Comparison of ENCODE assay signal across 34 cellular contexts in genomic region chr7:996089-996872, GRCh38. TPM values are rescaled to one million over a fixed set of nuclear protein-coding genes. Genes with fewer than 3 reads are reported as not detected.
"Had no signal": no experiment of that assay in that cellular context is flagged by ENCODE, and none has a peak within 500 bp of the region (broad histone marks: within the 10 kb centered on the region; RNA-seq: fewer than 3 reads in every experiment).

No MANE protein-coding gene starts in this region.

- H3K4me3 Mint-ChIP-seq: activated CD4-positive, alpha-beta T cell treated with anti-CD3 and anti-CD28 coated beads, Interleukin-2, amount 10 ng/mL, durations not matched to agents 7 days and 5 days; dendritic cell treated with granulocyte-macrophage colony-stimulating factor and Interleukin-4, amounts not matched to agents 40 ng/mL and 50 ng/mL, for 4 days; immature natural killer cell; naive thymus-derived CD4-positive, alpha-beta T cell; neural progenitor cell; stimulated activated memory B cell treated with anti-CD40 and anti-IgM and Interleukin-4, amounts not matched to agents 10 μg/mL and 1 μg/mL and 100 μg/mL, for 72 hours; type B pancreatic cell had no signal

- H3K4me2 ChIP-seq: hepatocyte, neural progenitor cell had no signal

- H3K27me3 ChIP-seq: adrenal gland, brain microvascular endothelial cell, hepatocyte, neural progenitor cell had no signal

- H3K79me2 ChIP-seq: hepatocyte had no signal

- H3K36me3 ChIP-seq: brain microvascular endothelial cell, neural progenitor cell had no signal

- H3K27ac Mint-ChIP-seq: activated CD4-positive, alpha-beta T cell treated with anti-CD3 and anti-CD28 coated beads, Interleukin-2, amount 10 ng/mL, durations not matched to agents 7 days and 5 days; activated naive CD4-positive, alpha-beta T cell treated with anti-CD3 and anti-CD28 coated beads, Interleukin-2, amount 50 U/mL, for 72 hours; dendritic cell treated with granulocyte-macrophage colony-stimulating factor and Interleukin-4, amounts not matched to agents 40 ng/mL and 50 ng/mL, for 4 days; immature natural killer cell; naive thymus-derived CD4-positive, alpha-beta T cell; neural progenitor cell; stimulated activated memory B cell treated with anti-CD40 and anti-IgM and Interleukin-4, amounts not matched to agents 10 μg/mL and 1 μg/mL and 100 μg/mL, for 72 hours; type B pancreatic cell had no signal

- H3K9ac ChIP-seq: neural progenitor cell had no signal

- DNase-seq: activated CD4-positive, alpha-beta T cell treated with anti-CD3 and anti-CD28 coated beads, Interleukin-2, amount 10 ng/mL, durations not matched to agents 7 days and 5 days; activated CD4-positive, CD25-positive, alpha-beta regulatory T cell treated with anti-CD3 and anti-CD28 coated beads, Interleukin-2, amount 50 U/mL, for 72 hours; activated T-cell treated with anti-CD3 and anti-CD28 coated beads, Interleukin-2, amount 50 U/mL, for 1 hour; adrenal gland; brain microvascular endothelial cell; caudate nucleus; effector CD4-positive, alpha-beta T cell; erythroblast; foreskin fibroblast; immature natural killer cell; lower lobe of right lung; naive thymus-derived CD4-positive, alpha-beta T cell; small intestine; stimulated activated CD4-positive, alpha-beta T cell treated with anti-CD3 and anti-CD28 coated beads, Interleukin-15, amount 100 ng/mL, for 24 hours; stomach; WERI-Rb-1 had no signal

- H3K27ac ChIP-seq: adrenal gland, ascending aorta, brain microvascular endothelial cell, hepatocyte, lower lobe of right lung, neural progenitor cell, stomach, suprapubic skin, WERI-Rb-1 had no signal

- FAIRE-seq: endometrium, small intestine had no signal

- H3K27me3 Mint-ChIP-seq: activated CD4-positive, alpha-beta T cell treated with anti-CD3 and anti-CD28 coated beads, Interleukin-2, amount 10 ng/mL, durations not matched to agents 7 days and 5 days; naive thymus-derived CD4-positive, alpha-beta T cell; type B pancreatic cell had no signal

- H3K9me3 ChIP-seq: adrenal gland, ascending aorta, lower lobe of right lung, stomach, suprapubic skin had no signal

- H2AFZ ChIP-seq: hepatocyte, neural progenitor cell had no signal

- H3K36me3 Mint-ChIP-seq: activated naive CD4-positive, alpha-beta T cell treated with anti-CD3 and anti-CD28 coated beads, Interleukin-2, amount 50 U/mL, for 72 hours; neural progenitor cell; type B pancreatic cell had no signal

- H3K4me3 ChIP-seq: adrenal gland, ascending aorta, hepatocyte, lower lobe of right lung, neural progenitor cell, stomach, suprapubic skin had no signal

- ATAC-seq: activated naive CD4-positive, alpha-beta T cell treated with anti-CD3 and anti-CD28 coated beads, Interleukin-2, amount 50 U/mL, for 72 hours; left lobe of liver; lower lobe of right lung; naive thymus-derived CD4-positive, alpha-beta T cell; sciatic nerve; stimulated activated memory B cell treated with anti-CD40 and anti-IgM and Interleukin-4, amounts not matched to agents 10 μg/mL and 1 μg/mL and 100 μg/mL, for 72 hours had no signal

- H3K9me3 Mint-ChIP-seq: activated CD4-positive, alpha-beta T cell treated with anti-CD3 and anti-CD28 coated beads, Interleukin-2, amount 10 ng/mL, durations not matched to agents 7 days and 5 days; activated naive CD4-positive, alpha-beta T cell treated with anti-CD3 and anti-CD28 coated beads, Interleukin-2, amount 50 U/mL, for 72 hours; dendritic cell treated with granulocyte-macrophage colony-stimulating factor and Interleukin-4, amounts not matched to agents 40 ng/mL and 50 ng/mL, for 4 days; immature natural killer cell; naive thymus-derived CD4-positive, alpha-beta T cell; neural progenitor cell; stimulated activated memory B cell treated with anti-CD40 and anti-IgM and Interleukin-4, amounts not matched to agents 10 μg/mL and 1 μg/mL and 100 μg/mL, for 72 hours; type B pancreatic cell had no signal

RNA-seq across cellular contexts. Expression of gene CYP2W1, which starts 13.3 kb away (rescaled TPM):
- total RNA-seq: activated CD4-positive, alpha-beta T cell treated with anti-CD3 and anti-CD28 coated beads, Interleukin-2, amount 10 ng/mL, durations not matched to agents 7 days and 5 days; activated naive CD4-positive, alpha-beta T cell treated with anti-CD3 and anti-CD28 coated beads, Interleukin-2, amount 50 U/mL, for 72 hours; ascending aorta; fibroblast of lung; kidney epithelial cell; lower lobe of right lung; mesenteric fat pad; naive thymus-derived CD4-positive, alpha-beta T cell; osteoblast; posterior vena cava; renal cortical epithelial cell; T-helper 2 cell treated with Interferon-gamma antibody and Interleukin-4, amounts not matched to agents 100 ng/mL and 5 ng/mL, for 36 hours had no signal
- polyA plus RNA-seq: fibroblast of lung; immature natural killer cell; naive thymus-derived CD4-positive, alpha-beta T cell had no signal
